ENCODE assay signal across 9 cellular contexts in genomic region chr9:127158995-127159801, GRCh38. TPM values are rescaled to one million over a fixed set of nuclear protein-coding genes. Genes with fewer than 3 reads are reported as not detected.
DNase-seq lines count a peak whose midpoint lies in the region; ATAC-seq, FAIRE-seq and TF ChIP-seq lines count a peak whose summit lies in the region.
"Had no signal": no experiment of that assay in that cellular context is flagged by ENCODE, and none has a peak within 500 bp of the region (broad histone marks: within the 10 kb centered on the region; RNA-seq: fewer than 3 reads in every experiment).

No MANE protein-coding gene starts in this region.

- no peaks in the 10 kb centered on the region for H3K79me2 ChIP-seq in K562 (ENCODE audit: control insufficient read depth, insufficient read depth, low read length)

- H3K4me3 ChIP-seq in K562: no peak overlapping the region
- H3K4me3 ChIP-seq in tibial nerve: no peak overlapping the region

- H3K9me3 Mint-ChIP-seq in activated CD8-positive, alpha-beta T cell treated with anti-CD3 and anti-CD28 coated beads for 36 hours: no peaks in the 10 kb centered on the region
- no peaks in the 10 kb centered on the region for H3K9me3 Mint-ChIP-seq in activated CD8-positive, alpha-beta T cell treated with anti-CD3 and anti-CD28 coated beads, Interleukin-2, amount 10 ng/mL, durations not matched to agents 7 days and 5 days (ENCODE audit: insufficient read depth)
- no peaks in the 10 kb centered on the region for H3K9me3 Mint-ChIP-seq in mesothelial cell of epicardium

- TF ChIP-seq CTCF in activated CD8-positive, alpha-beta T cell treated with anti-CD3 and anti-CD28 coated beads for 36 hours (IDR thresholded peaks at IDR 0.05): no peak
- TF ChIP-seq CTCF in K562 (IDR thresholded peaks at IDR 0.05 in 2 of 3, conservative IDR thresholded peaks at IDR 0.05 in 1 of 3; ENCODE audit: insufficient read depth in 2 of 3, low read depth in 1 of 3, low read length in 3 of 3): peak; percentile 8 to 34 (median 29); a peak in 2 of 6 replicates
- TF ChIP-seq CTCF in tibial nerve (IDR thresholded peaks at IDR 0.05): peak; percentile 10 to 37 (median 23)
- TF ChIP-seq CTCF in mesothelial cell of epicardium (IDR thresholded peaks at IDR 0.05; ENCODE audit: unreplicated experiment): no peak

- no TSS peak for BruUV-seq in K562 (replicated peaks; lab: Mats Ljungman, UMichigan)

- CTCF ChIA-PET in activated CD8-positive, alpha-beta T cell treated with anti-CD3 and anti-CD28 coated beads for 36 hours (lab: Charles Lee): interaction anchor here (2.2 kb wide), 1 partner anchor 9 kb away, joined by 6 read pairs; no protein-coding TSS in a partner anchor
- CTCF ChIA-PET in activated CD8-positive, alpha-beta T cell treated with anti-CD3 and anti-CD28 coated beads, Interleukin-2, amount 10 ng/mL, durations not matched to agents 7 days and 5 days (lab: Charles Lee): no interaction called here
- CTCF ChIA-PET in K562 (lab: Yijun Ruan, JAX; ENCODE audit: low intra/inter-chr PET ratio): no interaction called here

- ATAC-seq in activated CD8-positive, alpha-beta T cell treated with anti-CD3 and anti-CD28 coated beads for 36 hours: no peak
- no peak for ATAC-seq in activated CD8-positive, alpha-beta T cell treated with anti-CD3 and anti-CD28 coated beads, Interleukin-2, amount 10 ng/mL, durations not matched to agents 7 days and 5 days
- ATAC-seq in K562 (peak; percentile 82), HG03025 (IDR thresholded peaks at IDR 0.05; ENCODE audit: low FRiP score, unreplicated experiment) (no peak), GM21447 (IDR thresholded peaks at IDR 0.05; ENCODE audit: unreplicated experiment) (no peak)

- H3K9ac ChIP-seq in K562 (ENCODE audit: insufficient read depth in 1 of 2, low read depth in 2 of 2, low read length in 2 of 2): no peak overlapping the region

- H3K4me2 ChIP-seq in K562 (ENCODE audit: insufficient read depth, low read length): no peak overlapping the region

- H3K27me3 ChIP-seq in K562 (ENCODE audit: control insufficient read depth in 2 of 2, insufficient read depth in 2 of 2, low read length in 2 of 2) (peaks cover 5 to 10% of the 10 kb centered on the region in 2 experiments; a peak in 4 of 5 replicates), tibial nerve (no peaks in the 10 kb centered on the region)

- TF ChIP-seq RAD21 in K562 (CRISPR knock-in tag; conservative IDR thresholded peaks at IDR 0.05 in 1 of 2, IDR thresholded peaks at IDR 0.05 in 1 of 2): peak; percentile 54 to 55

- H3K27me3 Mint-ChIP-seq in activated CD8-positive, alpha-beta T cell treated with anti-CD3 and anti-CD28 coated beads for 36 hours: no peaks in the 10 kb centered on the region
- H3K27me3 Mint-ChIP-seq in activated CD8-positive, alpha-beta T cell treated with anti-CD3 and anti-CD28 coated beads, Interleukin-2, amount 10 ng/mL, durations not matched to agents 7 days and 5 days (ENCODE audit: low read depth): peaks cover 7% of the 10 kb centered on the region
- H3K27me3 Mint-ChIP-seq in mesothelial cell of epicardium (ENCODE audit: low read depth): no peaks in the 10 kb centered on the region

- POLR2A ChIA-PET in activated CD8-positive, alpha-beta T cell treated with anti-CD3 and anti-CD28 coated beads for 36 hours (lab: Charles Lee): no interaction called here
- POLR2A ChIA-PET in activated CD8-positive, alpha-beta T cell treated with anti-CD3 and anti-CD28 coated beads, Interleukin-2, amount 10 ng/mL, durations not matched to agents 7 days and 5 days (lab: Charles Lee): no interaction called here
- POLR2A ChIA-PET in K562 (lab: Yijun Ruan, JAX): interaction anchor here (0.6 to 1.6 kb wide), 4 partner anchors 9 to 30 kb away, joined by 3 to 7 read pairs (median 3); no protein-coding TSS in a partner anchor

- 0 out of 2 replicates have a peak, but pooled peaks have one; percentile 32 for TF ChIP-seq EP300 in K562 (IDR thresholded peaks at IDR 0.05; ENCODE audit: low read length)
- peak in 1 of 2 donors; percentile 48 for TF ChIP-seq EP300 in tibial nerve (IDR thresholded peaks at IDR 0.05)

- H3K4me3 Mint-ChIP-seq in activated CD8-positive, alpha-beta T cell treated with anti-CD3 and anti-CD28 coated beads for 36 hours: no peak overlapping the region
- H3K4me3 Mint-ChIP-seq in activated CD8-positive, alpha-beta T cell treated with anti-CD3 and anti-CD28 coated beads, Interleukin-2, amount 10 ng/mL, durations not matched to agents 7 days and 5 days: no peak overlapping the region
- H3K4me3 Mint-ChIP-seq in mesothelial cell of epicardium: no peak overlapping the region

- peak; percentile 8 for DNase-seq in activated CD8-positive, alpha-beta T cell treated with anti-CD3 and anti-CD28 coated beads for 36 hours
- no peak for DNase-seq in activated CD8-positive, alpha-beta T cell treated with anti-CD3 and anti-CD28 coated beads, Interleukin-2, amount 10 ng/mL, durations not matched to agents 7 days and 5 days
- peak in 2 of 4 experiments; percentile 27 to 37 for DNase-seq in K562 (ENCODE audit: extremely low read depth in 1 of 4, low spot score in 3 of 4)
- peak; percentile 13 for DNase-seq in kidney glomerular epithelial cell (lab: John Stamatoyannopoulos, UW)
- peak; percentile 57 to 73 for DNase-seq in tibial nerve (ENCODE audit: low spot score in 2 of 2)
- DNase-seq in mesothelial cell of epicardium (ENCODE audit: low spot score in 2 of 2, unreplicated experiment in 2 of 2): no peak
- DNase-seq: DND-41 had no signal

- H3K9me1 ChIP-seq in K562 (ENCODE audit: control insufficient read depth, insufficient read depth, low read length): no peaks in the 10 kb centered on the region

- H3K36me3 Mint-ChIP-seq in activated CD8-positive, alpha-beta T cell treated with anti-CD3 and anti-CD28 coated beads for 36 hours (ENCODE audit: low read depth): no peaks in the 10 kb centered on the region
- no peaks in the 10 kb centered on the region for H3K36me3 Mint-ChIP-seq in activated CD8-positive, alpha-beta T cell treated with anti-CD3 and anti-CD28 coated beads, Interleukin-2, amount 10 ng/mL, durations not matched to agents 7 days and 5 days (ENCODE audit: low read depth)
- no peaks in the 10 kb centered on the region for H3K36me3 Mint-ChIP-seq in mesothelial cell of epicardium

- H3K36me3 ChIP-seq in K562 (ENCODE audit: control insufficient read depth, insufficient read depth, low read length) (no peaks in the 10 kb centered on the region), tibial nerve (no peaks in the 10 kb centered on the region)

- no peak overlapping the region for H3K27ac ChIP-seq in K562 (ENCODE audit: extremely low read depth, low read depth, low read length)
- H3K27ac ChIP-seq in tibial nerve: peak overlapping the region in 2 of 4 donors; percentile 72 to 74

- no peaks in the 10 kb centered on the region for H3K9me3 ChIP-seq in K562 (replicated peaks; ENCODE audit: control insufficient read depth, insufficient read depth, low read depth, low read length)
- H3K9me3 ChIP-seq in tibial nerve: no peaks in the 10 kb centered on the region

- H3K4me1 ChIP-seq in K562 (replicated peaks in 1 of 2; ENCODE audit: control insufficient read depth in 2 of 2, insufficient read depth in 2 of 2, low read length in 2 of 2): peaks cover 0 to 2% of the 10 kb centered on the region in 2 experiments; a peak in 1 of 5 replicates
- peaks cover 0 to 33% (median 11%) of the 10 kb centered on the region in 4 donors for H3K4me1 ChIP-seq in tibial nerve

- H3K27ac Mint-ChIP-seq in activated CD8-positive, alpha-beta T cell treated with anti-CD3 and anti-CD28 coated beads for 36 hours: no peak overlapping the region
- no peak overlapping the region for H3K27ac Mint-ChIP-seq in activated CD8-positive, alpha-beta T cell treated with anti-CD3 and anti-CD28 coated beads, Interleukin-2, amount 10 ng/mL, durations not matched to agents 7 days and 5 days
- H3K27ac Mint-ChIP-seq in mesothelial cell of epicardium: no peak overlapping the region

- no peaks in the 10 kb centered on the region for H4K20me1 ChIP-seq in K562 (replicated peaks; ENCODE audit: control insufficient read depth, insufficient read depth, low read length)

- intact Hi-C loops in activated CD8-positive, alpha-beta T cell treated with anti-CD3 and anti-CD28 coated beads for 36 hours (cut with micrococcal nuclease): no loop called here
- intact Hi-C loops in K562 (cut with micrococcal nuclease): no loop called here

- 37% methylated on average over 7 of the region's 7 CpGs for WGBS in K562 (ENCODE audit: insufficient coverage, low coverage, missing lambda C conversion rate)
- WGBS in tibial nerve, 2 donors: 50 to 61% methylated on average over 7 of the region's 7 CpGs

- peak; percentile 66 for FAIRE-seq in K562 (lab: Jason Lieb, UNC)

- H2AFZ ChIP-seq in K562 (ENCODE audit: low read depth, low read length): peak overlapping the region; percentile 84

- in situ Hi-C loops in K562 (cut with MboI): no loop called here

- H3K4me1 Mint-ChIP-seq in activated CD8-positive, alpha-beta T cell treated with anti-CD3 and anti-CD28 coated beads for 36 hours (ENCODE audit: low read depth): peaks cover 11% of the 10 kb centered on the region
- H3K4me1 Mint-ChIP-seq in activated CD8-positive, alpha-beta T cell treated with anti-CD3 and anti-CD28 coated beads, Interleukin-2, amount 10 ng/mL, durations not matched to agents 7 days and 5 days (ENCODE audit: low read depth): peaks cover 19% of the 10 kb centered on the region
- no peaks in the 10 kb centered on the region for H3K4me1 Mint-ChIP-seq in mesothelial cell of epicardium

- TF ChIP-seq POLR2A in K562 (conservative IDR thresholded peaks at IDR 0.05) (no peak), tibial nerve (IDR thresholded peaks at IDR 0.05) (no peak)

RNA-seq across cellular contexts. Expression of gene ANGPTL2, which starts 36.8 kb away (rescaled TPM):
- total RNA-seq in activated CD8-positive, alpha-beta T cell treated with anti-CD3 and anti-CD28 coated beads for 36 hours: not detected
- not detected for total RNA-seq in activated CD8-positive, alpha-beta T cell treated with anti-CD3 and anti-CD28 coated beads, Interleukin-2, amount 10 ng/mL, durations not matched to agents 7 days and 5 days
- not detected in 2 replicates for total RNA-seq in K562 (2011; cell fraction: chromatin; rRNA removed; ENCODE audit: low replicate concordance)
- not detected in 2 replicates for total RNA-seq in K562 (2011; cell fraction: nucleolus; rRNA removed)
- not detected in 2 replicates for total RNA-seq in K562 (2011; cell fraction: nucleoplasm; rRNA removed)
- not detected in 2 replicates for total RNA-seq in K562 (2014; rRNA removed)
- total RNA-seq in K562 (2014; rRNA removed; fragmentation: Illumina TruSeq; extraction: Trizol): not detected in 2 replicates
- total RNA-seq in K562 (2015; rRNA removed; fragmentation: Illumina TruSeq; extraction: Trizol): not detected in 2 replicates
- not detected in 2 replicates for total RNA-seq in K562 (2021)
- not detected in 2 replicates for polyA plus RNA-seq in K562 (2011; rRNA removed)
- 0.01 TPM in 1 of 2 replicates, not detected in the other for polyA plus RNA-seq in K562 (2011; cell fraction: cytosol; rRNA removed)
- polyA plus RNA-seq in K562 (2011; cell fraction: nucleus; rRNA removed): not detected in 2 replicates
- polyA plus RNA-seq in K562 (2012): 0.03 TPM in 1 of 2 replicates, not detected in the other
- polyA plus RNA-seq in K562 (2014; fragmentation: Illumina TruSeq; extraction: Trizol): not detected in 2 replicates
- polyA plus RNA-seq in K562 (2014; fragmentation: Nextera tagmentation; extraction: Ambion mirVana): not detected
- not detected in 2 replicates for polyA plus RNA-seq in K562 (2014; rRNA removed)
- not detected in 2 replicates for polyA minus RNA-seq in K562 (2011; rRNA and poly(A)+ RNA removed)
- polyA minus RNA-seq in K562 (2011; cell fraction: cytosol; rRNA and poly(A)+ RNA removed): not detected in 2 replicates
- polyA minus RNA-seq in K562 (2011; cell fraction: nucleus; rRNA and poly(A)+ RNA removed): not detected in 2 replicates
- total RNA-seq in tibial nerve: 10 to 100 TPM; 34.5 to 64.1 (median 47.1) TPM
- 15.5 to 16.6 TPM (median 16.6 TPM) in 3 replicates for total RNA-seq in mesothelial cell of epicardium

Comparison
In these comparisons a context has a peak if more than half of its experiments do, and no peak if none do; other contexts are left out.
1. DNase-seq: peak in activated CD8-positive, alpha-beta T cell treated with anti-CD3 and anti-CD28 coated beads for 36 hours (single experiment), kidney glomerular epithelial cell (single experiment) and tibial nerve (2 of 2); none in activated CD8-positive, alpha-beta T cell treated with anti-CD3 and anti-CD28 coated beads, Interleukin-2, amount 10 ng/mL, durations not matched to agents 7 days and 5 days (single experiment) and mesothelial cell of epicardium (0 of 2).
2. CTCF ChIP-seq: peak in K562 (3 of 3) and tibial nerve (5 of 5); none in activated CD8-positive, alpha-beta T cell treated with anti-CD3 and anti-CD28 coated beads for 36 hours (single experiment) and mesothelial cell of epicardium (single experiment).
3. RNA of gene ANGPTL2, which starts 36.8 kb away (total RNA-seq): 34.5 to 64.1 TPM in tibial nerve and 15.5 to 16.6 TPM in mesothelial cell of epicardium; not detected in activated CD8-positive, alpha-beta T cell treated with anti-CD3 and anti-CD28 coated beads, Interleukin-2, amount 10 ng/mL, durations not matched to agents 7 days and 5 days, not detected in activated CD8-positive, alpha-beta T cell treated with anti-CD3 and anti-CD28 coated beads for 36 hours and not detected in K562; every median in the first group is over 10 times any median in the second.